Comparison of ENCODE assay signal across 8 cellular contexts in the genomic region with DNA sequence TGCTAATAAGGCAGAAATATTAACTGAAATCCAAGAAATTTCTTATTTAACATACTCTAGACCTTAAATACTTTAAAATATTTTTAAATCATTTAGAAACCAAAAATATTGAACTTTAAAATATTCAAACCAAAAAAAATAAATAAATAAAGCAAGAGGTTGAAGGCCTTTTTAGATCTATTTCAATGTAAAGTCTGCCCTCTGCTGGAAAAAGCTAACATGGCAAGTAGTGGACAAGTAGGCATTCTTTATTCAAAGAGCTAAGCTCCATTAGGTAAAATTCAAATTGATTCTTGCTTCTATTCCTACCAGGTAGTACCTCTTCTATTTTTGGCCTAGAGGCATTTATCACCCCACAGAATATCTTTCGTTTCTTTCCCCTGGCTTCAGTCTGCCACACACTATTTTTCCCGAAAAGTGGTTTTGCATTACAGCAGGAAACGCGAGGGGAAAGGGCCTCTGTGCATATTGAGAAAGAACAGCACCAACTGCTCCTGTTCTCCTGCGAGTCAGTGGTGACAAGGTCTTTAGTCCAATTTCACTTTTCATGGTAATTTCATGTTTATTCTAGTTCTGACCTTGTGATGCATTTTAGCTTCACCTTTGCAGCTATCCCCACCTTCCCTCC. TPM values are rescaled to one million over a fixed set of nuclear protein-coding genes. Genes with fewer than 3 reads are reported as not detected.
A peak's percentile ranks its signal among the peaks of the same experiment; 100 is the strongest.
DNase-seq lines count a peak whose midpoint lies in the region; ATAC-seq and TF ChIP-seq lines count a peak whose summit lies in the region.

No MANE protein-coding gene starts in this region.

- H3K27ac Mint-ChIP-seq in mesothelial cell of epicardium, result no peak overlapping the region

- DNase-seq in activated T-cell treated with anti-CD3 and anti-CD28 coated beads for 1 hour (ENCODE audit: low read depth) (peak; percentile 17), HEK293T (ENCODE audit: extremely low spot score) (peak; percentile 35), NCI-H1105 treated with DMSO at 0.1 percent for 48 hours (lab: John Stamatoyannopoulos, UW) (peak; percentile 68), T-helper 1 cell (peak in 4 of 5 donors; percentile 18 to 62 (median 52)), dermis blood vessel endothelial cell (peak; percentile 87), mesothelial cell of epicardium (ENCODE audit: low spot score in 2 of 2, unreplicated experiment in 2 of 2) (peak in 1 of 2 experiments; percentile 52), thoracic aorta (ENCODE audit: low spot score) (peak; percentile 47)
- no peak for DNase-seq in activated T-cell treated with anti-CD3 and anti-CD28 coated beads, Interleukin-2, amount 50 U/mL, for 48 hours

- no peaks in the 10 kb centered on the region for H3K9me3 ChIP-seq in thoracic aorta

- H3K27me3 Mint-ChIP-seq in mesothelial cell of epicardium (ENCODE audit: low read depth), result no peaks in the 10 kb centered on the region

- CTCF ChIA-PET in HEK293T (lab: Yijun Ruan, JAX), result interaction anchor here (0.6 to 1.9 kb wide), 9 partner anchors 8 to 1973 kb away, joined by 3 to 29 read pairs (median 4); a partner anchor contains a TSS

- ATAC-seq in thoracic aorta (ENCODE audit: insufficient number of reproducible peaks, low FRiP score, low read depth), result no peak

- POLR2A ChIA-PET in HEK293T (lab: Yijun Ruan, JAX), result no interaction called here

- peaks cover 3% of the 10 kb centered on the region for H3K4me1 Mint-ChIP-seq in mesothelial cell of epicardium

- peaks cover 0 to 6% of the 10 kb centered on the region in 2 donors for H3K4me1 ChIP-seq in thoracic aorta (ENCODE audit: control insufficient read depth in 1 of 2, low read depth in 2 of 2)

- H3K9me3 Mint-ChIP-seq in mesothelial cell of epicardium, result no peaks in the 10 kb centered on the region

- no peaks in the 10 kb centered on the region for H3K27me3 ChIP-seq in thoracic aorta (replicated peaks; ENCODE audit: insufficient read depth)

- no peak overlapping the region for H3K4me3 ChIP-seq in thoracic aorta

- no peak overlapping the region for H3K4me3 Mint-ChIP-seq in mesothelial cell of epicardium

- peak; percentile 92 for TF ChIP-seq CTCF in mesothelial cell of epicardium (IDR thresholded peaks at IDR 0.05; ENCODE audit: unreplicated experiment)
- peak; percentile 85 for TF ChIP-seq CTCF in thoracic aorta (IDR thresholded peaks at IDR 0.05)

- no peak overlapping the region for H3K27ac ChIP-seq in thoracic aorta

- no peaks in the 10 kb centered on the region for H3K36me3 Mint-ChIP-seq in mesothelial cell of epicardium

- H3K36me3 ChIP-seq in thoracic aorta, result no peaks in the 10 kb centered on the region

TF ChIP-seq in HEK293T, 16 proteins besides CTCF, POLR2A, EP300 and RAD21:
- TF ChIP-seq CTBP1 (IDR thresholded peaks at IDR 0.05; ENCODE audit: borderline replicate concordance), result no peak
- no peak for TF ChIP-seq ARNT (IDR thresholded peaks at IDR 0.05)
- TF ChIP-seq LEF1 (IDR thresholded peaks at IDR 0.05; ENCODE audit: borderline replicate concordance), result no peak
- TF ChIP-seq TARDBP (IDR thresholded peaks at IDR 0.05), result no peak
- no peak for TF ChIP-seq FOXK2 (IDR thresholded peaks at IDR 0.05)
- no peak for TF ChIP-seq HDGF (IDR thresholded peaks at IDR 0.05; ENCODE audit: borderline replicate concordance)
- TF ChIP-seq ZNF384 (IDR thresholded peaks at IDR 0.05), result peak; percentile 87

RNA-seq across cellular contexts. Expression of a gene that starts 20.4 kb away (rescaled TPM):
- 8.2 and 18.7 TPM in 2 replicates for total RNA-seq in dermis blood vessel endothelial cell
- total RNA-seq in mesothelial cell of epicardium, result 8.4 to 10.7 TPM (median 9.3 TPM) in 3 replicates
- 10 to 100 TPM; 16.6 to 19.2 TPM for total RNA-seq in thoracic aorta

RNA-seq across cellular contexts. Expression of a gene that starts 45.9 kb away (rescaled TPM):
- total RNA-seq in dermis blood vessel endothelial cell, result 12.9 and 14.8 TPM in 2 replicates
- total RNA-seq in mesothelial cell of epicardium, result 39.8 to 41.5 TPM (median 40.5 TPM) in 3 replicates
- 10 to 100 TPM; 22.5 to 56.6 TPM for total RNA-seq in thoracic aorta

RNA-seq across cellular contexts. Expression of a gene that starts 54.8 kb away (rescaled TPM):
- 1.8 and 6.6 TPM in 2 replicates for total RNA-seq in dermis blood vessel endothelial cell
- 47.1 to 59.6 TPM (median 50.5 TPM) in 3 replicates for total RNA-seq in mesothelial cell of epicardium
- 10 to 100 TPM; 21.3 to 37.6 TPM for total RNA-seq in thoracic aorta

Comparison
In these comparisons a context has a peak if more than half of its experiments do, and no peak if none do; other contexts are left out.
1. DNase-seq: peak in activated T-cell treated with anti-CD3 and anti-CD28 coated beads for 1 hour (single experiment), HEK293T (single experiment), NCI-H1105 treated with DMSO at 0.1 percent for 48 hours (single experiment), T-helper 1 cell (4 of 5), dermis blood vessel endothelial cell (single experiment) and thoracic aorta (single experiment); none in activated T-cell treated with anti-CD3 and anti-CD28 coated beads, Interleukin-2, amount 50 U/mL, for 48 hours (0 of 2).